Comparison of ENCODE assay signal across 36 cellular contexts in genomic region chr4:85579942-85580341, GRCh38.
"Had no signal": no experiment of that assay in that cellular context is flagged by ENCODE, and none has a peak within 500 bp of the region (broad histone marks: within the 10 kb centered on the region; RNA-seq: fewer than 3 reads in every experiment).

No MANE protein-coding gene starts in this region.

- H3K36me3 ChIP-seq: ascending aorta, brain microvascular endothelial cell, breast epithelium had no signal

- FAIRE-seq: TTC549 had no signal

- H3K4me1 Mint-ChIP-seq: activated CD4-positive, alpha-beta memory T cell treated with anti-CD3 and anti-CD28 coated beads, Interleukin-2, amount 10 ng/mL, durations not matched to agents 7 days and 5 days; activated CD4-positive, alpha-beta T cell treated with anti-CD3 and anti-CD28 coated beads, Interleukin-2, amount 10 ng/mL, durations not matched to agents 24 days and 14 days; activated CD8-positive, alpha-beta memory T cell treated with anti-CD3 and anti-CD28 coated beads, Interleukin-2, amount 10 ng/mL, durations not matched to agents 7 days and 5 days; activated naive CD4-positive, alpha-beta T cell treated with anti-CD3 and anti-CD28 coated beads, Interleukin-2, amount 10 ng/mL, durations not matched to agents 7 days and 5 days; activated naive CD4-positive, alpha-beta T cell treated with anti-CD3 and anti-CD28 coated beads, Interleukin-2, amount 50 U/mL, for 24 hours; activated naive CD8-positive, alpha-beta T cell treated with anti-CD3 and anti-CD28 coated beads, Interleukin-2, amount 10 ng/mL, durations not matched to agents 7 days and 5 days; activated naive CD8-positive, alpha-beta T cell treated with anti-CD3 and anti-CD28 coated beads, Interleukin-2, amount 50 U/mL, for 24 hours had no signal

- H3K4me3 ChIP-seq: ascending aorta, body of pancreas, breast epithelium had no signal

- H3K27me3 ChIP-seq: ascending aorta, body of pancreas, brain microvascular endothelial cell, breast epithelium had no signal

- H3K9me3 ChIP-seq: ascending aorta, body of pancreas, breast epithelium had no signal

- H3K9me3 Mint-ChIP-seq: activated B cell treated with CpG ODN at 0.5 μM for 24 hours; activated CD4-positive, alpha-beta T cell treated with anti-CD3 and anti-CD28 coated beads, Interleukin-2, amount 10 ng/mL, durations not matched to agents 24 days and 14 days; activated naive CD4-positive, alpha-beta T cell treated with anti-CD3 and anti-CD28 coated beads, Interleukin-2, amount 10 ng/mL, durations not matched to agents 7 days and 5 days; activated naive CD4-positive, alpha-beta T cell treated with anti-CD3 and anti-CD28 coated beads, Interleukin-2, amount 50 U/mL, for 24 hours; activated naive CD8-positive, alpha-beta T cell treated with anti-CD3 and anti-CD28 coated beads, Interleukin-2, amount 10 ng/mL, durations not matched to agents 7 days and 5 days; activated naive CD8-positive, alpha-beta T cell treated with anti-CD3 and anti-CD28 coated beads, Interleukin-2, amount 50 U/mL, for 24 hours; activated T-cell treated with anti-CD3 and anti-CD28 coated beads, Interleukin-2, amount 50 U/mL, for 24 hours; activated T-helper 2 cell treated with anti-CD3 and anti-CD28 coated beads, Interferon-gamma antibody, Interleukin-2, Interleukin-4, amounts not matched to agents 10 μg/mL and 5 μg/mL and 100 μg/mL, durations not matched to agents 14 hours and 24 hours and 36 hours; T-helper 1 cell treated with Interleukin-12 subunit alpha and Interleukin-12 subunit beta and Interleukin-4 antibody, amounts not matched to agents 30 μg/mL and 1 μg/mL, for 36 hours; T-helper 2 cell treated with Interferon-gamma antibody and Interleukin-4, amounts not matched to agents 5 μg/mL and 100 μg/mL, for 36 hours had no signal

- H3K27me3 Mint-ChIP-seq: activated B cell treated with CpG ODN at 0.5 μM for 24 hours; activated CD4-positive, alpha-beta memory T cell treated with anti-CD3 and anti-CD28 coated beads, Interleukin-2, amount 10 ng/mL, durations not matched to agents 7 days and 5 days; activated CD4-positive, alpha-beta T cell treated with anti-CD3 and anti-CD28 coated beads, Interleukin-2, amount 10 ng/mL, durations not matched to agents 24 days and 14 days; activated CD8-positive, alpha-beta memory T cell treated with anti-CD3 and anti-CD28 coated beads, Interleukin-2, amount 10 ng/mL, durations not matched to agents 7 days and 5 days; activated naive CD4-positive, alpha-beta T cell treated with anti-CD3 and anti-CD28 coated beads, Interleukin-2, amount 10 ng/mL, durations not matched to agents 7 days and 5 days; activated naive CD4-positive, alpha-beta T cell treated with anti-CD3 and anti-CD28 coated beads, Interleukin-2, amount 50 U/mL, for 24 hours; activated naive CD8-positive, alpha-beta T cell; activated naive CD8-positive, alpha-beta T cell treated with anti-CD3 and anti-CD28 coated beads, Interleukin-2, amount 10 ng/mL, durations not matched to agents 7 days and 5 days; activated naive CD8-positive, alpha-beta T cell treated with anti-CD3 and anti-CD28 coated beads, Interleukin-2, amount 50 U/mL, for 24 hours; activated T-cell treated with anti-CD3 and anti-CD28 coated beads, Interleukin-2, amount 50 U/mL, for 24 hours had no signal

- H3K4me1 ChIP-seq: ascending aorta, body of pancreas, breast epithelium had no signal

- ATAC-seq: activated CD8-positive, alpha-beta memory T cell treated with anti-CD3 and anti-CD28 coated beads, Interleukin-2, amount 10 ng/mL, durations not matched to agents 7 days and 5 days; activated CD8-positive, alpha-beta T cell treated with anti-CD3 and anti-CD28 coated beads, Interleukin-2, amount 10 ng/mL, durations not matched to agents 7 days and 5 days; activated naive CD8-positive, alpha-beta T cell treated with anti-CD3 and anti-CD28 coated beads, Interleukin-2, amount 50 U/mL, for 24 hours; body of pancreas had no signal

- H3K36me3 Mint-ChIP-seq: activated CD8-positive, alpha-beta memory T cell treated with anti-CD3 and anti-CD28 coated beads, Interleukin-2, amount 10 ng/mL, durations not matched to agents 7 days and 5 days; activated naive CD4-positive, alpha-beta T cell treated with anti-CD3 and anti-CD28 coated beads, Interleukin-2, amount 10 ng/mL, durations not matched to agents 7 days and 5 days; activated naive CD4-positive, alpha-beta T cell treated with anti-CD3 and anti-CD28 coated beads, Interleukin-2, amount 50 U/mL, for 24 hours; activated naive CD8-positive, alpha-beta T cell; activated naive CD8-positive, alpha-beta T cell treated with anti-CD3 and anti-CD28 coated beads, Interleukin-2, amount 10 ng/mL, durations not matched to agents 7 days and 5 days had no signal

- H3K27ac Mint-ChIP-seq: activated B cell treated with CpG ODN at 0.5 μM for 24 hours; activated CD4-positive, alpha-beta memory T cell treated with anti-CD3 and anti-CD28 coated beads, Interleukin-2, amount 10 ng/mL, durations not matched to agents 7 days and 5 days; activated CD4-positive, alpha-beta T cell treated with anti-CD3 and anti-CD28 coated beads, Interleukin-2, amount 10 ng/mL, durations not matched to agents 24 days and 14 days; activated CD8-positive, alpha-beta memory T cell treated with anti-CD3 and anti-CD28 coated beads, Interleukin-2, amount 10 ng/mL, durations not matched to agents 7 days and 5 days; activated CD8-positive, alpha-beta T cell treated with anti-CD3 and anti-CD28 coated beads, Interleukin-2, amount 10 ng/mL, durations not matched to agents 7 days and 5 days; activated naive CD4-positive, alpha-beta T cell treated with anti-CD3 and anti-CD28 coated beads, Interleukin-2, amount 10 ng/mL, durations not matched to agents 7 days and 5 days; activated naive CD4-positive, alpha-beta T cell treated with anti-CD3 and anti-CD28 coated beads, Interleukin-2, amount 50 U/mL, for 24 hours; activated naive CD8-positive, alpha-beta T cell; activated naive CD8-positive, alpha-beta T cell treated with anti-CD3 and anti-CD28 coated beads, Interleukin-2, amount 10 ng/mL, durations not matched to agents 7 days and 5 days; activated naive CD8-positive, alpha-beta T cell treated with anti-CD3 and anti-CD28 coated beads, Interleukin-2, amount 50 U/mL, for 24 hours; activated T-cell treated with anti-CD3 and anti-CD28 coated beads, Interleukin-2, amount 50 U/mL, for 24 hours; activated T-helper 2 cell treated with anti-CD3 and anti-CD28 coated beads, Interferon-gamma antibody, Interleukin-2, Interleukin-4, amounts not matched to agents 10 μg/mL and 5 μg/mL and 100 μg/mL, durations not matched to agents 14 hours and 24 hours and 36 hours; T-helper 1 cell treated with Interleukin-12 subunit alpha and Interleukin-12 subunit beta and Interleukin-4 antibody, amounts not matched to agents 30 μg/mL and 1 μg/mL, for 36 hours; T-helper 2 cell treated with Interferon-gamma antibody and Interleukin-4, amounts not matched to agents 5 μg/mL and 100 μg/mL, for 36 hours had no signal

- H3K4me3 Mint-ChIP-seq: activated B cell treated with CpG ODN at 0.5 μM for 24 hours; activated CD4-positive, alpha-beta memory T cell treated with anti-CD3 and anti-CD28 coated beads, Interleukin-2, amount 10 ng/mL, durations not matched to agents 7 days and 5 days; activated CD4-positive, alpha-beta T cell treated with anti-CD3 and anti-CD28 coated beads, Interleukin-2, amount 10 ng/mL, durations not matched to agents 24 days and 14 days; activated CD8-positive, alpha-beta memory T cell treated with anti-CD3 and anti-CD28 coated beads, Interleukin-2, amount 10 ng/mL, durations not matched to agents 7 days and 5 days; activated CD8-positive, alpha-beta T cell treated with anti-CD3 and anti-CD28 coated beads, Interleukin-2, amount 10 ng/mL, durations not matched to agents 7 days and 5 days; activated naive CD4-positive, alpha-beta T cell treated with anti-CD3 and anti-CD28 coated beads, Interleukin-2, amount 10 ng/mL, durations not matched to agents 7 days and 5 days; activated naive CD4-positive, alpha-beta T cell treated with anti-CD3 and anti-CD28 coated beads, Interleukin-2, amount 50 U/mL, for 24 hours; activated naive CD8-positive, alpha-beta T cell; activated naive CD8-positive, alpha-beta T cell treated with anti-CD3 and anti-CD28 coated beads, Interleukin-2, amount 10 ng/mL, durations not matched to agents 7 days and 5 days; activated naive CD8-positive, alpha-beta T cell treated with anti-CD3 and anti-CD28 coated beads, Interleukin-2, amount 50 U/mL, for 24 hours; activated T-cell treated with anti-CD3 and anti-CD28 coated beads, Interleukin-2, amount 50 U/mL, for 24 hours; T-helper 1 cell treated with Interleukin-12 subunit alpha and Interleukin-12 subunit beta and Interleukin-4 antibody, amounts not matched to agents 30 μg/mL and 1 μg/mL, for 36 hours; T-helper 2 cell treated with Interferon-gamma antibody and Interleukin-4, amounts not matched to agents 5 μg/mL and 100 μg/mL, for 36 hours had no signal

- H3K27ac ChIP-seq: ascending aorta, body of pancreas, brain microvascular endothelial cell, breast epithelium, VCaP had no signal

- DNase-seq: activated B cell treated with CpG ODN at 0.5 μM for 24 hours; activated CD4-positive, alpha-beta memory T cell treated with anti-CD3 and anti-CD28 coated beads, Interleukin-2, amount 10 ng/mL, durations not matched to agents 7 days and 5 days; activated CD4-positive, alpha-beta T cell treated with anti-CD3 and anti-CD28 coated beads for 4 hours; activated CD4-positive, alpha-beta T cell treated with anti-CD3 and anti-CD28 coated beads, Interleukin-2, amount 10 ng/mL, durations not matched to agents 24 days and 14 days; activated CD4-positive, alpha-beta T cell treated with anti-CD3 and anti-CD28 coated beads, Interleukin-2, amount 50 U/mL, for 48 hours; activated CD4-positive, CD25-positive, alpha-beta regulatory T cell treated with anti-CD3 and anti-CD28 coated beads, Interleukin-2, amount 50 U/mL, for 72 hours; activated CD8-positive, alpha-beta memory T cell treated with anti-CD3 and anti-CD28 coated beads for 24 hours; activated CD8-positive, alpha-beta memory T cell treated with anti-CD3 and anti-CD28 coated beads, Interleukin-2, amount 10 ng/mL, durations not matched to agents 7 days and 5 days; activated CD8-positive, alpha-beta memory T cell treated with anti-CD3 and anti-CD28 coated beads, Interleukin-2, amount 50 U/mL, for 48 hours; activated CD8-positive, alpha-beta T cell treated with anti-CD3 and anti-CD28 coated beads, Interleukin-2, amount 10 ng/mL, durations not matched to agents 7 days and 5 days; activated effector memory CD4-positive, alpha-beta T cell treated with Interleukin-2 at 50 U/mL for 16 hours; activated gamma-delta T cell; activated naive CD4-positive, alpha-beta T cell treated with anti-CD3 and anti-CD28 coated beads, Interleukin-2, amount 10 ng/mL, durations not matched to agents 7 days and 5 days; activated naive CD4-positive, alpha-beta T cell treated with Interleukin-2 at 50 U/mL for 16 hours; activated naive CD8-positive, alpha-beta T cell treated with anti-CD3 and anti-CD28 coated beads, Interleukin-2, amount 10 ng/mL, durations not matched to agents 7 days and 5 days; activated naive CD8-positive, alpha-beta T cell treated with anti-CD3 and anti-CD28 coated beads, Interleukin-2, amount 50 U/mL, for 24 hours; activated T-cell treated with anti-CD3 and anti-CD28 coated beads, Interleukin-2, amount 50 U/mL, for 24 hours; activated T-cell treated with anti-CD3 and anti-CD28 coated beads, Interleukin-2, amount 50 U/mL, for 48 hours; amygdala; anterior cingulate cortex; body of pancreas; brain microvascular endothelial cell; central memory CD4-positive, alpha-beta T cell; cerebellar nuclear complex; T-helper 1 cell; T-helper 2 cell; T-helper 9 cell had no signal
